Comparison of ENCODE assay signal across 20 cellular contexts in genomic region chr9:132367613-132368305, GRCh38. TPM values are rescaled to one million over a fixed set of nuclear protein-coding genes. Genes with fewer than 3 reads are reported as not detected.
DNase-seq lines count a peak whose midpoint lies in the region; ATAC-seq, FAIRE-seq and TF ChIP-seq lines count a peak whose summit lies in the region.
"Had no signal": no experiment of that assay in that cellular context is flagged by ENCODE, and none has a peak within 500 bp of the region (broad histone marks: within the 10 kb centered on the region; RNA-seq: fewer than 3 reads in every experiment).

No MANE protein-coding gene starts in this region.

- no peaks in the 10 kb centered on the region for H3K27me3 ChIP-seq in right lobe of liver
- H3K27me3 ChIP-seq in HepG2 (ENCODE audit: control insufficient read depth in 1 of 2, insufficient read depth in 2 of 2, low read length in 2 of 2), result peaks cover 0 to 2% of the 10 kb centered on the region in 2 experiments; a peak in 1 of 5 replicates

- peak overlapping the region in 1 of 3 donors; percentile 33 for H3K27ac ChIP-seq in right lobe of liver
- H3K27ac ChIP-seq in HepG2 (ENCODE audit: extremely low read length, insufficient read depth, low read length), result no peak overlapping the region
- peak overlapping the region; percentile 6 for H3K27ac ChIP-seq in epithelial cell of prostate
- peak overlapping the region; percentile 18 for H3K27ac ChIP-seq in mesodermal cell (ENCODE audit: low read depth, low read length, severe bottlenecking)
- H3K27ac ChIP-seq: 22Rv1, HL-60 had no signal

- no peak overlapping the region for H3K9ac ChIP-seq in HepG2 (ENCODE audit: insufficient read depth, low read depth, low read length)

- H3K4me2 ChIP-seq in HepG2 (ENCODE audit: low read depth, low read length), result no peak overlapping the region

- no peak for TF ChIP-seq RAD21 in HepG2 (CRISPR knock-in tag; IDR thresholded peaks at IDR 0.05)

- in situ Hi-C loops in HepG2 (cut with HindIII; ENCODE audit: extremely low pct_ligation_motif_present, low pct_unique_long_range_greater_than_20kb), result no loop called here

- DNase-seq in right lobe of liver (no peak), HepG2 (ENCODE audit: low spot score) (no peak), epithelial cell of prostate (ENCODE audit: low read depth, low spot score) (no peak), ureter (ENCODE audit: low spot score) (peak; percentile 50), cardiac septum (ENCODE audit: low spot score) (no peak), COLO668 (lab: John Stamatoyannopoulos, UW; ENCODE audit: unreplicated experiment) (no peak), hepatic stellate cell (ENCODE audit: low spot score) (no peak)
- DNase-seq: HCEC 1CT, KBM-7, NCI-H1048, NCI-H187, NCI-H2171, NCI-H774, SHP77 treated with DMSO at 0.1 percent for 48 hours had no signal

- TF ChIP-seq POLR2A in right lobe of liver (IDR thresholded peaks at IDR 0.05) (no peak), HepG2 (IDR thresholded peaks at IDR 0.05; ENCODE audit: insufficient read depth in 1 of 2, low read depth in 2 of 2, low read length in 2 of 2) (no peak)

- POLR2A ChIA-PET in HepG2 (lab: Yijun Ruan, JAX), result no interaction called here

- H3K36me3 ChIP-seq in right lobe of liver (no peaks in the 10 kb centered on the region), HepG2 (replicated peaks in 1 of 2; ENCODE audit: control insufficient read depth in 1 of 2, insufficient read depth in 2 of 2, low read length in 2 of 2) (no peaks in the 10 kb centered on the region), mesodermal cell (ENCODE audit: control insufficient read depth, insufficient read depth, low read length) (no peaks in the 10 kb centered on the region)

- no peaks in the 10 kb centered on the region for H3K4me1 ChIP-seq in right lobe of liver
- no peaks in the 10 kb centered on the region for H3K4me1 ChIP-seq in HepG2 (ENCODE audit: insufficient read depth, low read length)
- peaks cover 6% of the 10 kb centered on the region for H3K4me1 ChIP-seq in mesodermal cell (ENCODE audit: control insufficient read depth, insufficient read depth, low read length, poor library complexity, severe bottlenecking)

- TF ChIP-seq EP300 in HepG2 (IDR thresholded peaks at IDR 0.05; ENCODE audit: low read depth in 2 of 2, low read length in 2 of 2), result no peak
- TF ChIP-seq EP300 in HepG2 (CRISPR knock-in tag; IDR thresholded peaks at IDR 0.05; ENCODE audit: borderline replicate concordance), result no peak

- H3K4me3 ChIP-seq in right lobe of liver (no peak overlapping the region), HepG2 (replicated peaks in 1 of 3; ENCODE audit: insufficient read depth in 1 of 3, low read depth in 2 of 3, low read length in 3 of 3) (no peak overlapping the region), mesodermal cell (ENCODE audit: extremely low read depth, insufficient read depth, low read length, poor library complexity, severe bottlenecking) (no peak overlapping the region)

- no peaks in the 10 kb centered on the region for H3K79me2 ChIP-seq in HepG2 (ENCODE audit: insufficient read depth, low read length)

- H2AFZ ChIP-seq in HepG2 (ENCODE audit: low read length), result no peak overlapping the region

- CTCF ChIA-PET in HepG2 (lab: Yijun Ruan, JAX; ENCODE audit: low intra/inter-chr PET ratio, low total read pairs), result no interaction called here

- H4K20me1 ChIP-seq in HepG2 (ENCODE audit: insufficient read depth, low read length), result no peaks in the 10 kb centered on the region

- TF ChIP-seq CTCF in right lobe of liver (IDR thresholded peaks at IDR 0.05), result no peak
- no peak for TF ChIP-seq CTCF in HepG2 (CRISPR knock-in tag; IDR thresholded peaks at IDR 0.05)

- BruUV-seq in HepG2 (replicated peaks; lab: Mats Ljungman, UMichigan), result no TSS peak

- no peaks in the 10 kb centered on the region for H3K9me3 ChIP-seq in right lobe of liver
- H3K9me3 ChIP-seq in HepG2 (ENCODE audit: low read length), result no peaks in the 10 kb centered on the region
- no peaks in the 10 kb centered on the region for H3K9me3 ChIP-seq in mesodermal cell (ENCODE audit: control insufficient read depth, low read length)

- intact Hi-C loops in right lobe of liver (cut with DNase I) (no loop called here), HepG2 (cut with micrococcal nuclease; ENCODE audit: unreplicated experiment) (no loop called here), cardiac septum (cut with DNase I) (no loop called here)

- ATAC-seq in right lobe of liver, result peak; percentile 14 to 65 (median 36)
- no peak; the same call in 2 of the 3 replicates for ATAC-seq in HepG2

- FAIRE-seq in HepG2 (lab: Jason Lieb, UNC), result no peak

- WGBS in right lobe of liver (ENCODE audit: insufficient coverage, low coverage, low lambda C conversion rate, missing lambda C conversion rate), result 58% methylated on average over 13 of the region's 13 CpGs
- 40% methylated on average over 13 of the region's 13 CpGs for WGBS in HepG2 (ENCODE audit: low lambda C conversion rate)
- 74 to 79% methylated on average over 8 to 9 of the region's 13 CpGs for WGBS in mesodermal cell (ENCODE audit: insufficient coverage in 2 of 2), 2 experiments

RNA-seq across cellular contexts. Expression of gene SETX, which starts 13.0 kb away (rescaled TPM):
- total RNA-seq in right lobe of liver (10 to 100 TPM; 17.4 to 28.8 (median 25.0) TPM), HepG2 (2016; rRNA removed; fragmentation: Illumina TruSeq; extraction: Trizol) (39.0 and 56.7 TPM in 2 replicates), ureter (67.6 TPM), cardiac septum (30.0 TPM)
- total RNA-seq in HepG2 (2016; cell fraction: cytosol; rRNA removed; fragmentation: Illumina TruSeq; extraction: Trizol; ENCODE audit: low read depth), result 8.6 and 9.3 TPM in 2 replicates
- 37.2 and 54.1 TPM in 2 replicates for total RNA-seq in HepG2 (2016; cell fraction: insoluble cytoplasmic fraction; rRNA removed; fragmentation: Illumina TruSeq; extraction: Trizol)
- 12.9 and 15.9 TPM in 2 replicates for total RNA-seq in HepG2 (2016; cell fraction: membrane; rRNA removed; fragmentation: Illumina TruSeq; extraction: Trizol)
- total RNA-seq in HepG2 (2016; cell fraction: nucleus; rRNA removed; fragmentation: Illumina TruSeq; extraction: Trizol), result 52.9 and 55.1 TPM in 2 replicates
- polyA plus RNA-seq in HepG2 (2011; rRNA removed), result 13.1 and 13.2 TPM in 2 replicates
- polyA plus RNA-seq in HepG2 (2011; cell fraction: cytosol; rRNA removed), result 7.7 and 11.4 TPM in 2 replicates
- polyA plus RNA-seq in HepG2 (2011; cell fraction: nucleus; rRNA removed), result 10.9 and 14.6 TPM in 2 replicates
- 13.5 and 14.4 TPM in 2 replicates for polyA plus RNA-seq in HepG2 (2012)
- 0.99 and 1.2 TPM in 2 replicates for polyA plus RNA-seq in HepG2 (2016; cell fraction: cytosol; fragmentation: Illumina TruSeq; extraction: Trizol; ENCODE audit: low read depth)
- polyA plus RNA-seq in HepG2 (2016; cell fraction: insoluble cytoplasmic fraction; fragmentation: Illumina TruSeq; extraction: Trizol; ENCODE audit: low read depth), result 23.6 and 24.0 TPM in 2 replicates
- 3.0 and 3.2 TPM in 2 replicates for polyA plus RNA-seq in HepG2 (2016; cell fraction: membrane; fragmentation: Illumina TruSeq; extraction: Trizol; ENCODE audit: low read depth)
- 32.8 and 33.3 TPM in 2 replicates for polyA plus RNA-seq in HepG2 (2016; cell fraction: nucleus; fragmentation: Illumina TruSeq; extraction: Trizol; ENCODE audit: insufficient read depth, low read depth)
- polyA minus RNA-seq in HepG2 (2011; rRNA and poly(A)+ RNA removed; ENCODE audit: low replicate concordance), result 27.4 and 73.8 TPM in 2 replicates
- polyA minus RNA-seq in HepG2 (2011; cell fraction: cytosol; rRNA and poly(A)+ RNA removed), result 21.9 and 24.4 TPM in 2 replicates
- 72.6 and 81.2 TPM in 2 replicates for polyA minus RNA-seq in HepG2 (2011; cell fraction: nucleus; rRNA and poly(A)+ RNA removed)
- 28.2 TPM for polyA plus RNA-seq in mesodermal cell (2013, experiment 1 of 2)
- polyA plus RNA-seq in mesodermal cell (2013, experiment 2 of 2), result 25.9 TPM

RNA-seq across cellular contexts. Expression of gene TTF1, which starts 38.9 kb away (rescaled TPM):
- total RNA-seq in right lobe of liver (1 to 10 TPM; 2.2 to 6.0 (median 3.4) TPM), HepG2 (2016; rRNA removed; fragmentation: Illumina TruSeq; extraction: Trizol) (9.8 and 11.8 TPM in 2 replicates), ureter (13.1 TPM), cardiac septum (16.5 TPM)
- total RNA-seq in HepG2 (2016; cell fraction: cytosol; rRNA removed; fragmentation: Illumina TruSeq; extraction: Trizol; ENCODE audit: low read depth), result 3.2 and 3.6 TPM in 2 replicates
- 10.2 and 13.0 TPM in 2 replicates for total RNA-seq in HepG2 (2016; cell fraction: insoluble cytoplasmic fraction; rRNA removed; fragmentation: Illumina TruSeq; extraction: Trizol)
- 5.9 and 7.1 TPM in 2 replicates for total RNA-seq in HepG2 (2016; cell fraction: membrane; rRNA removed; fragmentation: Illumina TruSeq; extraction: Trizol)
- total RNA-seq in HepG2 (2016; cell fraction: nucleus; rRNA removed; fragmentation: Illumina TruSeq; extraction: Trizol), result 11.7 and 13.6 TPM in 2 replicates
- 3.4 and 3.6 TPM in 2 replicates for polyA plus RNA-seq in HepG2 (2011; rRNA removed)
- 2.5 and 3.6 TPM in 2 replicates for polyA plus RNA-seq in HepG2 (2011; cell fraction: cytosol; rRNA removed)
- 0.79 and 1.8 TPM in 2 replicates for polyA plus RNA-seq in HepG2 (2011; cell fraction: nucleus; rRNA removed)
- polyA plus RNA-seq in HepG2 (2012), result 3.6 and 6.2 TPM in 2 replicates
- polyA plus RNA-seq in HepG2 (2016; cell fraction: cytosol; fragmentation: Illumina TruSeq; extraction: Trizol; ENCODE audit: low read depth), result 1.7 and 2.3 TPM in 2 replicates
- polyA plus RNA-seq in HepG2 (2016; cell fraction: insoluble cytoplasmic fraction; fragmentation: Illumina TruSeq; extraction: Trizol; ENCODE audit: low read depth), result 9.4 and 9.7 TPM in 2 replicates
- 2.9 and 3.8 TPM in 2 replicates for polyA plus RNA-seq in HepG2 (2016; cell fraction: membrane; fragmentation: Illumina TruSeq; extraction: Trizol; ENCODE audit: low read depth)
- 15.1 and 15.8 TPM in 2 replicates for polyA plus RNA-seq in HepG2 (2016; cell fraction: nucleus; fragmentation: Illumina TruSeq; extraction: Trizol; ENCODE audit: insufficient read depth, low read depth)
- polyA minus RNA-seq in HepG2 (2011; rRNA and poly(A)+ RNA removed; ENCODE audit: low replicate concordance), result 0.24 and 1.8 TPM in 2 replicates
- 1.3 and 2.3 TPM in 2 replicates for polyA minus RNA-seq in HepG2 (2011; cell fraction: cytosol; rRNA and poly(A)+ RNA removed)
- 5.4 and 5.5 TPM in 2 replicates for polyA minus RNA-seq in HepG2 (2011; cell fraction: nucleus; rRNA and poly(A)+ RNA removed)
- 16.6 TPM for polyA plus RNA-seq in mesodermal cell (2013, experiment 1 of 2)
- polyA plus RNA-seq in mesodermal cell (2013, experiment 2 of 2), result 17.3 TPM

RNA-seq across cellular contexts. Expression of gene CFAP77, which starts 42.3 kb away (rescaled TPM):
- total RNA-seq in right lobe of liver, result not detected
- total RNA-seq in HepG2 (2016; rRNA removed; fragmentation: Illumina TruSeq; extraction: Trizol), result not detected in 2 replicates
- not detected in 2 replicates for total RNA-seq in HepG2 (2016; cell fraction: cytosol; rRNA removed; fragmentation: Illumina TruSeq; extraction: Trizol; ENCODE audit: low read depth)
- total RNA-seq in HepG2 (2016; cell fraction: insoluble cytoplasmic fraction; rRNA removed; fragmentation: Illumina TruSeq; extraction: Trizol), result not detected in 2 replicates
- total RNA-seq in HepG2 (2016; cell fraction: membrane; rRNA removed; fragmentation: Illumina TruSeq; extraction: Trizol), result not detected in 2 replicates
- not detected in 2 replicates for total RNA-seq in HepG2 (2016; cell fraction: nucleus; rRNA removed; fragmentation: Illumina TruSeq; extraction: Trizol)
- not detected in 2 replicates for polyA plus RNA-seq in HepG2 (2011; rRNA removed)
- polyA plus RNA-seq in HepG2 (2011; cell fraction: cytosol; rRNA removed), result not detected in 2 replicates
- polyA plus RNA-seq in HepG2 (2011; cell fraction: nucleus; rRNA removed), result not detected in 2 replicates
- not detected in 2 replicates for polyA plus RNA-seq in HepG2 (2012)
- polyA plus RNA-seq in HepG2 (2016; cell fraction: cytosol; fragmentation: Illumina TruSeq; extraction: Trizol; ENCODE audit: low read depth), result not detected in 2 replicates
- polyA plus RNA-seq in HepG2 (2016; cell fraction: insoluble cytoplasmic fraction; fragmentation: Illumina TruSeq; extraction: Trizol; ENCODE audit: low read depth), result not detected in 2 replicates
- polyA plus RNA-seq in HepG2 (2016; cell fraction: membrane; fragmentation: Illumina TruSeq; extraction: Trizol; ENCODE audit: low read depth), result not detected in 2 replicates
- not detected in 2 replicates for polyA plus RNA-seq in HepG2 (2016; cell fraction: nucleus; fragmentation: Illumina TruSeq; extraction: Trizol; ENCODE audit: insufficient read depth, low read depth)
- not detected in 2 replicates for polyA minus RNA-seq in HepG2 (2011; rRNA and poly(A)+ RNA removed; ENCODE audit: low replicate concordance)
- not detected in 2 replicates for polyA minus RNA-seq in HepG2 (2011; cell fraction: cytosol; rRNA and poly(A)+ RNA removed)
- not detected in 2 replicates for polyA minus RNA-seq in HepG2 (2011; cell fraction: nucleus; rRNA and poly(A)+ RNA removed)
- 0.77 TPM for polyA plus RNA-seq in mesodermal cell (2013, experiment 1 of 2)
- polyA plus RNA-seq in mesodermal cell (2013, experiment 2 of 2), result 0.30 TPM
- not detected for total RNA-seq in ureter
- total RNA-seq in cardiac septum, result 1.2 TPM
- total RNA-seq: M059J, NCI-H460 had no signal
- polyA plus RNA-seq: BJ had no signal
